1 cellular context compared by ENCODE assay signal in the genomic region with DNA sequence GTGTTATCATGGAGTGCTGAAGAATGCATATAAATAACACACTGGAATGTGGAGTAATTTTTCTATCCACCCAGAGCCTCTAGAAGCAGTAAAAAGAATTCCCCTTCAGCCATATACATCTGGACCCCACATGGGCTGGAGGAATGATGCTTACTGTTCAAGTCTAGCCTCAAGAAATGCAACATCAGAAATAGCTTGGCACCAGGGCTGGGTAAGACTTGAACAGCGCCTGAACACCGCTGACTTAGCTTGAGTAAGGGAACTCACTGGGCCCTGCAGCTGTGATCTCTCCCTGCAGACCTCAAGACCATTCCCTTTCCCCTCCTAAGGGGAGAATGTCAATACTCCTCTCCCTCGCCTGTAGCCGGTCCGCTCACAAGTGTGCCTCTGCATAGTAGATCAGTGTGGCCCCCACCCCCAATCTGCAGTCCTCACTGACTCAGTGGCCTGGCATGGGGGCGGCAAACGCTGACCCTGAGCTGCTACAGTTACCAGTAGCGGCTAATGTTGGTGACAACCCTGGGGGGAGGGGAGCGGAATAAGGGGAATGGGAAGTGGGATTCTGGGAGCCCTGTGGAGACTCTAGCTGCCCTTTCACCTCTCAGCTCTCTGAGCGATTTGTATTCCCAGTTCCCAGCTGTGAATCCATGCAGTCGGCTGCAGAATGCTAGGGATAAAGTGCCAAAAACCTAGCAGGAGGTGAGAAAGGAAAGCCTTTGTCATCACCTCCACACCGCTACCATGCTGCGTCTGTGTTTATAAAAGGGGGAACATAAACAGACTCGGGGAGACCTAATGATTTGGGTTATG.
TF ChIP-seq lines count a peak whose summit lies in the region.

No MANE protein-coding gene starts in this region.

TF ChIP-seq in H1, 55 proteins besides CTCF, POLR2A, EP300 and RAD21 (continued from another document):
- TF ChIP-seq YY1 (IDR thresholded peaks at IDR 0.05; ENCODE audit: low read depth, low read length) (peak; percentile 75), JUND (IDR thresholded peaks at IDR 0.05; ENCODE audit: low read length) (0 out of 2 replicates have a peak, but pooled peaks have one; percentile 35), SAP30 (IDR thresholded peaks at IDR 0.05; ENCODE audit: insufficient read depth, insufficient replicate concordance, low read length) (peak; percentile 71), POLR2AphosphoS5 (IDR thresholded peaks at IDR 0.05; ENCODE audit: low read depth, low read length) (0 out of 2 replicates have a peak, but pooled peaks have one; percentile 16), RFX5 (IDR thresholded peaks at IDR 0.05; ENCODE audit: borderline replicate concordance, low read depth, low read length) (no peak), TBP (IDR thresholded peaks at IDR 0.05; ENCODE audit: low read depth, low read length) (no peak), BRCA1 (IDR thresholded peaks at IDR 0.05; ENCODE audit: low read depth, low read length) (no peak), CHD1 (IDR thresholded peaks at IDR 0.05; ENCODE audit: low read depth, low read length) (no peak), RNF2 (IDR thresholded peaks at IDR 0.05; ENCODE audit: borderline replicate concordance, low read depth, low read length, missing control alignments, poor library complexity, severe bottlenecking) (no peak), TAF1 (IDR thresholded peaks at IDR 0.05; ENCODE audit: low read depth, low read length) (no peak), CBX5 (IDR thresholded peaks at IDR 0.05; ENCODE audit: low read depth, low read length) (no peak), SP1 (IDR thresholded peaks at IDR 0.05; ENCODE audit: low read depth, low read length) (peak; percentile 82), CBX8 (IDR thresholded peaks at IDR 0.05; ENCODE audit: borderline replicate concordance, low read depth, low read length) (no peak), BCL11A (IDR thresholded peaks at IDR 0.05; ENCODE audit: low read depth in 2 of 2, low read length in 2 of 2) (no peak), RXRA (IDR thresholded peaks at IDR 0.05; ENCODE audit: insufficient read depth, low read depth, low read length) (0 out of 2 replicates have a peak, but pooled peaks have one; percentile 50), EZH2 (IDR thresholded peaks at IDR 0.05; ENCODE audit: low read depth, low read length, severe bottlenecking) (no peak), PHF8 (conservative IDR thresholded peaks at IDR 0.05; ENCODE audit: low read depth, low read length) (no peak; the same call in 1 of the 2 replicates), RBBP5 (IDR thresholded peaks at IDR 0.05; ENCODE audit: borderline replicate concordance, low read depth, low read length) (peak; percentile 89), SP4 (IDR thresholded peaks at IDR 0.05; ENCODE audit: low read length) (0 out of 2 replicates have a peak, but pooled peaks have one; percentile 30), TAF7 (optimal IDR thresholded peaks at IDR 0.05; ENCODE audit: borderline replicate concordance, low read depth, low read length) (no peak), NANOG (IDR thresholded peaks at IDR 0.05; ENCODE audit: insufficient read depth, low read depth, low read length, poor library complexity, severe bottlenecking) (peak; percentile 86), KDM1A (IDR thresholded peaks at IDR 0.05; ENCODE audit: borderline replicate concordance, low read length) (peak; percentile 93), SUZ12 (IDR thresholded peaks at IDR 0.05; ENCODE audit: low read length) (no peak), SRF (IDR thresholded peaks at IDR 0.05; ENCODE audit: low read depth, low read length) (no peak), KDM4A (IDR thresholded peaks at IDR 0.05; ENCODE audit: low read depth, low read length, severe bottlenecking) (peak; percentile 29), BACH1 (IDR thresholded peaks at IDR 0.05; ENCODE audit: low read length) (no peak), HDAC6 (IDR thresholded peaks at IDR 0.05; ENCODE audit: low read depth, low read length) (no peak), FOSL1 (IDR thresholded peaks at IDR 0.05; ENCODE audit: insufficient read depth, low read depth, low read length) (no peak), SP2 (IDR thresholded peaks at IDR 0.05; ENCODE audit: low read length) (no peak), MAFK (IDR thresholded peaks at IDR 0.05; ENCODE audit: low read depth, low read length) (no peak; the same call in 1 of the 2 replicates), CREB1 (IDR thresholded peaks at IDR 0.05) (peak; percentile 8; the same call in 1 of the 2 replicates), GTF2F1 (IDR thresholded peaks at IDR 0.05; ENCODE audit: borderline replicate concordance, low read depth, low read length) (no peak), GABPA (IDR thresholded peaks at IDR 0.05; ENCODE audit: borderline replicate concordance, insufficient read depth, low read length) (no peak), CTBP2 (IDR thresholded peaks at IDR 0.05; ENCODE audit: borderline replicate concordance, insufficient read depth, insufficient read length, low read length) (peak; percentile 99), ZNF274 (IDR thresholded peaks at IDR 0.05; ENCODE audit: borderline replicate concordance, extremely low read depth, low read length) (no peak), CHD2 (IDR thresholded peaks at IDR 0.05; ENCODE audit: low read length) (no peak), TCF12 (IDR thresholded peaks at IDR 0.05; ENCODE audit: low read depth, low read length) (peak; percentile 49; the same call in 1 of the 2 replicates)
- TF ChIP-seq, protein P1, sequence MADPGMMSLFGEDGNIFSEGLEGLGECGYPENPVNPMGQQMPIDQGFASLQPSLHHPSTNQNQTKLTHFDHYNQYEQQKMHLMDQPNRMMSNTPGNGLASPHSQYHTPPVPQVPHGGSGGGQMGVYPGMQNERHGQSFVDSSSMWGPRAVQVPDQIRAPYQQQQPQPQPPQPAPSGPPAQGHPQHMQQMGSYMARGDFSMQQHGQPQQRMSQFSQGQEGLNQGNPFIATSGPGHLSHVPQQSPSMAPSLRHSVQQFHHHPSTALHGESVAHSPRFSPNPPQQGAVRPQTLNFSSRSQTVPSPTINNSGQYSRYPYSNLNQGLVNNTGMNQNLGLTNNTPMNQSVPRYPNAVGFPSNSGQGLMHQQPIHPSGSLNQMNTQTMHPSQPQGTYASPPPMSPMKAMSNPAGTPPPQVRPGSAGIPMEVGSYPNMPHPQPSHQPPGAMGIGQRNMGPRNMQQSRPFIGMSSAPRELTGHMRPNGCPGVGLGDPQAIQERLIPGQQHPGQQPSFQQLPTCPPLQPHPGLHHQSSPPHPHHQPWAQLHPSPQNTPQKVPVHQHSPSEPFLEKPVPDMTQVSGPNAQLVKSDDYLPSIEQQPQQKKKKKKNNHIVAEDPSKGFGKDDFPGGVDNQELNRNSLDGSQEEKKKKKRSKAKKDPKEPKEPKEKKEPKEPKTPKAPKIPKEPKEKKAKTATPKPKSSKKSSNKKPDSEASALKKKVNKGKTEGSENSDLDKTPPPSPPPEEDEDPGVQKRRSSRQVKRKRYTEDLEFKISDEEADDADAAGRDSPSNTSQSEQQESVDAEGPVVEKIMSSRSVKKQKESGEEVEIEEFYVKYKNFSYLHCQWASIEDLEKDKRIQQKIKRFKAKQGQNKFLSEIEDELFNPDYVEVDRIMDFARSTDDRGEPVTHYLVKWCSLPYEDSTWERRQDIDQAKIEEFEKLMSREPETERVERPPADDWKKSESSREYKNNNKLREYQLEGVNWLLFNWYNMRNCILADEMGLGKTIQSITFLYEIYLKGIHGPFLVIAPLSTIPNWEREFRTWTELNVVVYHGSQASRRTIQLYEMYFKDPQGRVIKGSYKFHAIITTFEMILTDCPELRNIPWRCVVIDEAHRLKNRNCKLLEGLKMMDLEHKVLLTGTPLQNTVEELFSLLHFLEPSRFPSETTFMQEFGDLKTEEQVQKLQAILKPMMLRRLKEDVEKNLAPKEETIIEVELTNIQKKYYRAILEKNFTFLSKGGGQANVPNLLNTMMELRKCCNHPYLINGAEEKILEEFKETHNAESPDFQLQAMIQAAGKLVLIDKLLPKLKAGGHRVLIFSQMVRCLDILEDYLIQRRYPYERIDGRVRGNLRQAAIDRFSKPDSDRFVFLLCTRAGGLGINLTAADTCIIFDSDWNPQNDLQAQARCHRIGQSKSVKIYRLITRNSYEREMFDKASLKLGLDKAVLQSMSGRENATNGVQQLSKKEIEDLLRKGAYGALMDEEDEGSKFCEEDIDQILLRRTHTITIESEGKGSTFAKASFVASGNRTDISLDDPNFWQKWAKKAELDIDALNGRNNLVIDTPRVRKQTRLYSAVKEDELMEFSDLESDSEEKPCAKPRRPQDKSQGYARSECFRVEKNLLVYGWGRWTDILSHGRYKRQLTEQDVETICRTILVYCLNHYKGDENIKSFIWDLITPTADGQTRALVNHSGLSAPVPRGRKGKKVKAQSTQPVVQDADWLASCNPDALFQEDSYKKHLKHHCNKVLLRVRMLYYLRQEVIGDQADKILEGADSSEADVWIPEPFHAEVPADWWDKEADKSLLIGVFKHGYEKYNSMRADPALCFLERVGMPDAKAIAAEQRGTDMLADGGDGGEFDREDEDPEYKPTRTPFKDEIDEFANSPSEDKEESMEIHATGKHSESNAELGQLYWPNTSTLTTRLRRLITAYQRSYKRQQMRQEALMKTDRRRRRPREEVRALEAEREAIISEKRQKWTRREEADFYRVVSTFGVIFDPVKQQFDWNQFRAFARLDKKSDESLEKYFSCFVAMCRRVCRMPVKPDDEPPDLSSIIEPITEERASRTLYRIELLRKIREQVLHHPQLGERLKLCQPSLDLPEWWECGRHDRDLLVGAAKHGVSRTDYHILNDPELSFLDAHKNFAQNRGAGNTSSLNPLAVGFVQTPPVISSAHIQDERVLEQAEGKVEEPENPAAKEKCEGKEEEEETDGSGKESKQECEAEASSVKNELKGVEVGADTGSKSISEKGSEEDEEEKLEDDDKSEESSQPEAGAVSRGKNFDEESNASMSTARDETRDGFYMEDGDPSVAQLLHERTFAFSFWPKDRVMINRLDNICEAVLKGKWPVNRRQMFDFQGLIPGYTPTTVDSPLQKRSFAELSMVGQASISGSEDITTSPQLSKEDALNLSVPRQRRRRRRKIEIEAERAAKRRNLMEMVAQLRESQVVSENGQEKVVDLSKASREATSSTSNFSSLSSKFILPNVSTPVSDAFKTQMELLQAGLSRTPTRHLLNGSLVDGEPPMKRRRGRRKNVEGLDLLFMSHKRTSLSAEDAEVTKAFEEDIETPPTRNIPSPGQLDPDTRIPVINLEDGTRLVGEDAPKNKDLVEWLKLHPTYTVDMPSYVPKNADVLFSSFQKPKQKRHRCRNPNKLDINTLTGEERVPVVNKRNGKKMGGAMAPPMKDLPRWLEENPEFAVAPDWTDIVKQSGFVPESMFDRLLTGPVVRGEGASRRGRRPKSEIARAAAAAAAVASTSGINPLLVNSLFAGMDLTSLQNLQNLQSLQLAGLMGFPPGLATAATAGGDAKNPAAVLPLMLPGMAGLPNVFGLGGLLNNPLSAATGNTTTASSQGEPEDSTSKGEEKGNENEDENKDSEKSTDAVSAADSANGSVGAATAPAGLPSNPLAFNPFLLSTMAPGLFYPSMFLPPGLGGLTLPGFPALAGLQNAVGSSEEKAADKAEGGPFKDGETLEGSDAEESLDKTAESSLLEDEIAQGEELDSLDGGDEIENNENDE (IDR thresholded peaks at IDR 0.05; ENCODE audit: insufficient replicate concordance, low read length): peak; percentile 78
- TF ChIP-seq, protein P2, sequence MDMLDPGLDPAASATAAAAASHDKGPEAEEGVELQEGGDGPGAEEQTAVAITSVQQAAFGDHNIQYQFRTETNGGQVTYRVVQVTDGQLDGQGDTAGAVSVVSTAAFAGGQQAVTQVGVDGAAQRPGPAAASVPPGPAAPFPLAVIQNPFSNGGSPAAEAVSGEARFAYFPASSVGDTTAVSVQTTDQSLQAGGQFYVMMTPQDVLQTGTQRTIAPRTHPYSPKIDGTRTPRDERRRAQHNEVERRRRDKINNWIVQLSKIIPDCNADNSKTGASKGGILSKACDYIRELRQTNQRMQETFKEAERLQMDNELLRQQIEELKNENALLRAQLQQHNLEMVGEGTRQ (IDR thresholded peaks at IDR 0.05; ENCODE audit: low read length): no peak
- TF ChIP-seq, protein P3, sequence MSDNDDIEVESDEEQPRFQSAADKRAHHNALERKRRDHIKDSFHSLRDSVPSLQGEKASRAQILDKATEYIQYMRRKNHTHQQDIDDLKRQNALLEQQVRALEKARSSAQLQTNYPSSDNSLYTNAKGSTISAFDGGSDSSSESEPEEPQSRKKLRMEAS (IDR thresholded peaks at IDR 0.05): peak; percentile 45; the same call in 1 of the 2 replicates
- TF ChIP-seq, protein P4, sequence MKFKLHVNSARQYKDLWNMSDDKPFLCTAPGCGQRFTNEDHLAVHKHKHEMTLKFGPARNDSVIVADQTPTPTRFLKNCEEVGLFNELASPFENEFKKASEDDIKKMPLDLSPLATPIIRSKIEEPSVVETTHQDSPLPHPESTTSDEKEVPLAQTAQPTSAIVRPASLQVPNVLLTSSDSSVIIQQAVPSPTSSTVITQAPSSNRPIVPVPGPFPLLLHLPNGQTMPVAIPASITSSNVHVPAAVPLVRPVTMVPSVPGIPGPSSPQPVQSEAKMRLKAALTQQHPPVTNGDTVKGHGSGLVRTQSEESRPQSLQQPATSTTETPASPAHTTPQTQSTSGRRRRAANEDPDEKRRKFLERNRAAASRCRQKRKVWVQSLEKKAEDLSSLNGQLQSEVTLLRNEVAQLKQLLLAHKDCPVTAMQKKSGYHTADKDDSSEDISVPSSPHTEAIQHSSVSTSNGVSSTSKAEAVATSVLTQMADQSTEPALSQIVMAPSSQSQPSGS (IDR thresholded peaks at IDR 0.05; ENCODE audit: low read length): peak; percentile 82
- TF ChIP-seq, protein P5, sequence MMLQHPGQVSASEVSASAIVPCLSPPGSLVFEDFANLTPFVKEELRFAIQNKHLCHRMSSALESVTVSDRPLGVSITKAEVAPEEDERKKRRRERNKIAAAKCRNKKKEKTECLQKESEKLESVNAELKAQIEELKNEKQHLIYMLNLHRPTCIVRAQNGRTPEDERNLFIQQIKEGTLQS (IDR thresholded peaks at IDR 0.05; ENCODE audit: insufficient read depth, low read depth, low read length): no peak
